Comparison of ENCODE assay signal across 21 cellular contexts in genomic region chr6:136244061-136244616, GRCh38.
"Had no signal": no experiment of that assay in that cellular context is flagged by ENCODE, and none has a peak within 500 bp of the region (broad histone marks: within the 10 kb centered on the region; RNA-seq: fewer than 3 reads in every experiment).

No MANE protein-coding gene starts in this region.

- H3K27me3 ChIP-seq: ovary, tibial nerve, vagina had no signal

- H3K4me1 ChIP-seq: psoas muscle had no signal

- ATAC-seq: activated CD8-positive, alpha-beta T cell treated with anti-CD3 and anti-CD28 coated beads for 36 hours; activated T-helper 17 cell treated with anti-CD3 and anti-CD28 coated beads, Interleukin-2, amount 50 U/mL, for 72 hours; naive thymus-derived CD8-positive, alpha-beta T cell; psoas muscle; right cardiac atrium had no signal

- DNase-seq: activated B cell treated with CpG ODN at 0.5 μM for 24 hours; activated CD4-positive, alpha-beta T cell treated with anti-CD3 and anti-CD28 coated beads for 4 hours; activated CD8-positive, alpha-beta T cell treated with anti-CD3 and anti-CD28 coated beads for 36 hours; activated naive CD4-positive, alpha-beta T cell treated with Interleukin-2 at 50 U/mL for 16 hours; activated naive CD8-positive, alpha-beta T cell treated with anti-CD3 and anti-CD28 coated beads, Interleukin-2, amount 10 ng/mL, durations not matched to agents 7 days and 5 days; activated T-cell treated with anti-CD3 and anti-CD28 coated beads, Interleukin-2, amount 50 U/mL, for 1 hour; anterior cingulate cortex; immature natural killer cell; naive thymus-derived CD8-positive, alpha-beta T cell; ovary; psoas muscle; right cardiac atrium; stimulated activated CD4-positive, alpha-beta T cell treated with anti-CD3 and anti-CD28 coated beads, Interleukin-2, amount 100 ng/mL, for 24 hours; stimulated activated naive CD4-positive, alpha-beta T cell treated with Interleukin-2 at 50 U/mL for 16 hours; substantia nigra; T-helper 9 cell had no signal

- H3K27ac ChIP-seq: coronary artery, ovary, psoas muscle, tibial nerve, vagina had no signal

- H3K9me3 Mint-ChIP-seq: activated B cell treated with CpG ODN at 0.5 μM for 24 hours; activated CD8-positive, alpha-beta T cell treated with anti-CD3 and anti-CD28 coated beads for 36 hours; activated naive CD8-positive, alpha-beta T cell treated with anti-CD3 and anti-CD28 coated beads, Interleukin-2, amount 10 ng/mL, durations not matched to agents 7 days and 5 days; activated T-helper 17 cell treated with anti-CD3 and anti-CD28 coated beads, Interleukin-2, amount 50 U/mL, for 72 hours; central memory CD8-positive, alpha-beta T cell; immature natural killer cell; naive thymus-derived CD8-positive, alpha-beta T cell had no signal

- H3K27ac Mint-ChIP-seq: activated B cell treated with CpG ODN at 0.5 μM for 24 hours; activated CD8-positive, alpha-beta T cell treated with anti-CD3 and anti-CD28 coated beads for 36 hours; activated naive CD8-positive, alpha-beta T cell treated with anti-CD3 and anti-CD28 coated beads, Interleukin-2, amount 10 ng/mL, durations not matched to agents 7 days and 5 days; activated T-helper 17 cell treated with anti-CD3 and anti-CD28 coated beads, Interleukin-2, amount 50 U/mL, for 72 hours; immature natural killer cell had no signal

- H3K4me3 Mint-ChIP-seq: activated B cell treated with CpG ODN at 0.5 μM for 24 hours; activated CD8-positive, alpha-beta T cell treated with anti-CD3 and anti-CD28 coated beads for 36 hours; activated naive CD8-positive, alpha-beta T cell treated with anti-CD3 and anti-CD28 coated beads, Interleukin-2, amount 10 ng/mL, durations not matched to agents 7 days and 5 days; activated T-helper 17 cell treated with anti-CD3 and anti-CD28 coated beads, Interleukin-2, amount 50 U/mL, for 72 hours; central memory CD8-positive, alpha-beta T cell; immature natural killer cell; naive thymus-derived CD8-positive, alpha-beta T cell had no signal

- H3K27me3 Mint-ChIP-seq: activated B cell treated with CpG ODN at 0.5 μM for 24 hours; activated CD8-positive, alpha-beta T cell treated with anti-CD3 and anti-CD28 coated beads for 36 hours; activated naive CD8-positive, alpha-beta T cell treated with anti-CD3 and anti-CD28 coated beads, Interleukin-2, amount 10 ng/mL, durations not matched to agents 7 days and 5 days; activated T-helper 17 cell treated with anti-CD3 and anti-CD28 coated beads, Interleukin-2, amount 50 U/mL, for 72 hours; central memory CD8-positive, alpha-beta T cell; naive thymus-derived CD8-positive, alpha-beta T cell had no signal

- H3K36me3 ChIP-seq: ovary, tibial nerve, vagina had no signal

- H3K4me3 ChIP-seq: coronary artery, ovary, psoas muscle, tibial nerve, vagina had no signal

- H3K9me3 ChIP-seq: ovary, psoas muscle, tibial nerve, vagina had no signal
